Comparison of ENCODE assay signal across 19 cellular contexts in genomic region chr6:20440291-20440690, GRCh38. TPM values are rescaled to one million over a fixed set of nuclear protein-coding genes. Genes with fewer than 3 reads are reported as not detected.
DNase-seq lines count a peak whose midpoint lies in the region; ATAC-seq and TF ChIP-seq lines count a peak whose summit lies in the region.
"Had no signal": no experiment of that assay in that cellular context is flagged by ENCODE, and none has a peak within 500 bp of the region (broad histone marks: within the 10 kb centered on the region; RNA-seq: fewer than 3 reads in every experiment).

No MANE protein-coding gene starts in this region.

- H3K36me3 ChIP-seq in cardiac muscle cell (no peaks in the 10 kb centered on the region), gastroesophageal sphincter (no peaks in the 10 kb centered on the region)
- no peaks in the 10 kb centered on the region for H3K36me3 ChIP-seq in naive thymus-derived CD4-positive, alpha-beta T cell (ENCODE audit: control insufficient read depth in 2 of 3, insufficient read depth in 3 of 3, low read length in 3 of 3)

- H3K9me3 ChIP-seq in cardiac muscle cell (ENCODE audit: low read depth) (no peaks in the 10 kb centered on the region), gastroesophageal sphincter (no peaks in the 10 kb centered on the region)
- H3K9me3 ChIP-seq in naive thymus-derived CD4-positive, alpha-beta T cell (ENCODE audit: control insufficient read depth in 2 of 3, low read length in 3 of 3) = no peaks in the 10 kb centered on the region

- H3K9me3 Mint-ChIP-seq in naive thymus-derived CD4-positive, alpha-beta T cell = peaks cover 0 to 11% (median 0%) of the 10 kb centered on the region in 11 donors

- peaks cover 0 to 23% (median 5%) of the 10 kb centered on the region in 7 donors for H3K4me1 Mint-ChIP-seq in naive thymus-derived CD4-positive, alpha-beta T cell

- H3K27ac ChIP-seq in cardiac muscle cell = peak overlapping the region; percentile 5
- no peak overlapping the region for H3K27ac ChIP-seq in gastroesophageal sphincter
- no peak overlapping the region for H3K27ac ChIP-seq in naive thymus-derived CD4-positive, alpha-beta T cell (ENCODE audit: low read depth, low read length)
- H3K27ac ChIP-seq: BLaER1 had no signal

- intact Hi-C loops in Right ventricle myocardium inferior (cut with DNase I) = no loop called here
- intact Hi-C loops in naive thymus-derived CD4-positive, alpha-beta T cell (cut with micrococcal nuclease) = no loop called here

- POLR2A ChIA-PET in naive thymus-derived CD4-positive, alpha-beta T cell (lab: Charles Lee) = interaction anchor here (0.7 kb wide), 1 partner anchor 93 kb away, joined by 3 read pairs; no protein-coding TSS in a partner anchor

- no peak overlapping the region for H3K4me3 Mint-ChIP-seq in naive thymus-derived CD4-positive, alpha-beta T cell
- H3K4me3 Mint-ChIP-seq: CD8-positive, alpha-beta memory T cell had no signal

- ATAC-seq in Right ventricle myocardium inferior (no peak), gastroesophageal sphincter (no peak)
- ATAC-seq in naive thymus-derived CD4-positive, alpha-beta T cell = no peak

- H3K27me3 ChIP-seq in cardiac muscle cell (no peaks in the 10 kb centered on the region), gastroesophageal sphincter (no peaks in the 10 kb centered on the region)
- no peaks in the 10 kb centered on the region for H3K27me3 ChIP-seq in naive thymus-derived CD4-positive, alpha-beta T cell (ENCODE audit: control insufficient read depth in 2 of 2, insufficient read depth in 2 of 2, low read length in 2 of 2)
- H3K27me3 ChIP-seq: BLaER1 had no signal

- no peaks in the 10 kb centered on the region for H3K27me3 Mint-ChIP-seq in naive thymus-derived CD4-positive, alpha-beta T cell
- H3K27me3 Mint-ChIP-seq: CD8-positive, alpha-beta memory T cell had no signal

- WGBS in gastroesophageal sphincter (ENCODE audit: low coverage in 1 of 2), 2 donors = 59 to 67% methylated on average over 3 to 4 of the region's 4 CpGs

- no peak overlapping the region for H3K4me3 ChIP-seq in cardiac muscle cell
- no peak overlapping the region for H3K4me3 ChIP-seq in fibroblast of mammary gland (ENCODE audit: control insufficient read depth, low read depth, low read length)
- H3K4me3 ChIP-seq in gastroesophageal sphincter = no peak overlapping the region
- H3K4me3 ChIP-seq in naive thymus-derived CD4-positive, alpha-beta T cell (ENCODE audit: low read length) = no peak overlapping the region
- H3K4me3 ChIP-seq: BLaER1 had no signal

- H3K36me3 Mint-ChIP-seq in naive thymus-derived CD4-positive, alpha-beta T cell = peaks cover 0 to 54% (median 40%) of the 10 kb centered on the region in 5 donors

- no peak overlapping the region for H3K27ac Mint-ChIP-seq in naive thymus-derived CD4-positive, alpha-beta T cell

- peak in 1 of 2 donors; percentile 40 for DNase-seq in cardiac muscle cell (ENCODE audit: low read depth in 1 of 2, low spot score in 1 of 2)
- no peak for DNase-seq in Right ventricle myocardium inferior (ENCODE audit: missing footprints)
- peak; percentile 47 for DNase-seq in fibroblast of mammary gland (ENCODE audit: low read depth)
- DNase-seq in superior temporal gyrus (ENCODE audit: extremely low spot score) = peak; percentile 36
- DNase-seq in naive thymus-derived CD4-positive, alpha-beta T cell = no peak
- DNase-seq in DMS53 (lab: John Stamatoyannopoulos, UW) = no peak
- DNase-seq in NCI-H2196 treated with DMSO at 0.1 percent for 48 hours (lab: John Stamatoyannopoulos, UW; ENCODE audit: unreplicated experiment) = no peak
- DNase-seq: 8988T; CD8-positive, alpha-beta memory T cell; GF-D8; GOT3; KBM-7; MV-4-11; NCI-H1417; NCI-H187 treated with DMSO at 0.1 percent for 48 hours; NCI-H774; RPMI8226 had no signal

- TF ChIP-seq POLR2A in gastroesophageal sphincter (IDR thresholded peaks at IDR 0.05) = no peak

- no peak for TF ChIP-seq CTCF in cardiac muscle cell (IDR thresholded peaks at IDR 0.05; ENCODE audit: low read depth, low read length)
- no peak for TF ChIP-seq CTCF in fibroblast of mammary gland (conservative IDR thresholded peaks at IDR 0.05; ENCODE audit: control insufficient read depth, insufficient read depth, low read depth, low read length)
- TF ChIP-seq CTCF in gastroesophageal sphincter (IDR thresholded peaks at IDR 0.05) = no peak

- no peaks in the 10 kb centered on the region for H3K4me1 ChIP-seq in cardiac muscle cell (ENCODE audit: low read depth)
- no peaks in the 10 kb centered on the region for H3K4me1 ChIP-seq in gastroesophageal sphincter
- no peaks in the 10 kb centered on the region for H3K4me1 ChIP-seq in naive thymus-derived CD4-positive, alpha-beta T cell (ENCODE audit: control insufficient read depth in 2 of 2, insufficient read depth in 2 of 2, low read length in 2 of 2)

- CTCF ChIA-PET in naive thymus-derived CD4-positive, alpha-beta T cell (lab: Charles Lee) = no interaction called here

- TF ChIP-seq EP300 in gastroesophageal sphincter (IDR thresholded peaks at IDR 0.05) = no peak

RNA-seq across cellular contexts. Expression of gene E2F3, which starts 38.6 kb away (rescaled TPM):
- total RNA-seq in cardiac muscle cell (9.2 and 12.6 TPM in 2 replicates), Right ventricle myocardium inferior (6.4 TPM), gastroesophageal sphincter (1 to 10 TPM; 3.4 to 6.5 (median 5.2) TPM)
- polyA plus RNA-seq in cardiac muscle cell = 11.1 and 16.5 TPM in 2 replicates
- total RNA-seq in naive thymus-derived CD4-positive, alpha-beta T cell = 10 to 100 TPM in 4 of 5 experiments, 1 to 10 TPM in 1; 5.1 to 39.2 (median 30.8) TPM
- polyA plus RNA-seq in naive thymus-derived CD4-positive, alpha-beta T cell = 1 to 10 TPM; 3.0 to 3.5 TPM

Comparison
In these comparisons a context has a peak if more than half of its experiments do, and no peak if none do; other contexts are left out.
1. DNase-seq: peak in fibroblast of mammary gland (single experiment) and superior temporal gyrus (single experiment); none in Right ventricle myocardium inferior (single experiment), naive thymus-derived CD4-positive, alpha-beta T cell (0 of 9), DMS53 (single experiment) and NCI-H2196 treated with DMSO at 0.1 percent for 48 hours (single experiment).